Comparison of ENCODE assay signal across 8 cellular contexts in the genomic region with DNA sequence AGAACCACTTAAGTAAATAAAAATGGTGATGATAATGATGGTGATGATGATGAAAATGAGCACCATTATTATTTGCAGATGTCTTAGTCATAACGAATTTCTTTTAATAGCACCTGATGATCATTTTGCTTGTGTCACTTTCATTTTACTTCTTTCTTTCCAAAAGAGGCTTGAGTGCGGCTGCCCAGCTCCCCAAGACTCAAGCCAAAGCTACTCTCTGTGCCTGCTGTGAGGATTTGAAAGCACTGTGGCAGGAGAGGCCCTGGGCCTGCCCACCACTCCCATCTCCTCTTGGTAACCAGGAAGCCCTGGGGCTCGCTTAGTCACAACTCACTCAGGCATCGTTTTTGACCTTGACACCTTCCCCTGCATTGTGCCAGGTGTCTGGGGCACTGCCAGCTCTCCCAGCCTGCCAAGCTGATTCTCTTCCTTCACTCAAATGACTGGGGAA. TPM values are rescaled to one million over a fixed set of nuclear protein-coding genes. Genes with fewer than 3 reads are reported as not detected.
DNase-seq lines count a peak whose midpoint lies in the region; ATAC-seq and TF ChIP-seq lines count a peak whose summit lies in the region.

No MANE protein-coding gene starts in this region.

- ATAC-seq in GM19023 (IDR thresholded peaks at IDR 0.05; ENCODE audit: unreplicated experiment) (peak; percentile 39), GM21825 (IDR thresholded peaks at IDR 0.05; ENCODE audit: unreplicated experiment) (no peak)

- intact Hi-C loops in testis (cut with DNase I; ENCODE audit: low total_unique reads), result no loop called here

- H3K27ac ChIP-seq in testis, result no peak overlapping the region

- H3K36me3 ChIP-seq in testis (ENCODE audit: low read depth, missing control alignments), result no peaks in the 10 kb centered on the region

- peaks cover 22% of the 10 kb centered on the region for H3K4me1 ChIP-seq in testis

- DNase-seq in NCI-H1436 treated with DMSO at 0.1 percent for 48 hours (lab: John Stamatoyannopoulos, UW) (peak; percentile 80), cerebellum (ENCODE audit: low spot score) (peak; percentile 23), pulmonary artery endothelial cell (ENCODE audit: low read depth, low spot score) (peak; percentile 46), HuH-7 (ENCODE audit: low spot score) (no peak), testis (no peak)
- DNase-seq in activated CD4-positive, alpha-beta T cell treated with anti-CD3 and anti-CD28 coated beads, Interleukin-2, amount 50 U/mL, for 1 hour, result no peak

- no peaks in the 10 kb centered on the region for H3K27me3 ChIP-seq in testis

- H3K9me3 ChIP-seq in testis, result no peaks in the 10 kb centered on the region

- WGBS in testis, 2 donors, result 56 to 64% methylated on average over 4 of the region's 4 CpGs

- no peak for TF ChIP-seq POLR2A in testis (IDR thresholded peaks at IDR 0.05)

- no peak overlapping the region for H3K4me3 ChIP-seq in testis

- no peak for TF ChIP-seq CTCF in testis (IDR thresholded peaks at IDR 0.05)

RNA-seq across cellular contexts. Expression of gene RPL37A, which starts 41.2 kb away (rescaled TPM):
- total RNA-seq in cerebellum (1,512 TPM), pulmonary artery endothelial cell (1,393 and 2,557 TPM in 2 replicates), testis (1,000 to 10,000 TPM in 1 of 2 donors, 100 to 1,000 TPM in 1; 806 to 1,188 TPM)
- 2,664 TPM for polyA plus RNA-seq in testis (ENCODE audit: insufficient read depth, low read depth, low replicate concordance)

Comparison
In these comparisons a context has a peak if more than half of its experiments do, and no peak if none do; other contexts are left out.
1. DNase-seq: peak in NCI-H1436 treated with DMSO at 0.1 percent for 48 hours (single experiment), cerebellum (single experiment) and pulmonary artery endothelial cell (single experiment); none in activated CD4-positive, alpha-beta T cell treated with anti-CD3 and anti-CD28 coated beads, Interleukin-2, amount 50 U/mL, for 1 hour (single experiment), HuH-7 (single experiment) and testis (single experiment).